In genomic region chr16:58481931-58482330, GRCh38 we compare ENCODE assay signal across 17 cellular contexts. TPM values are rescaled to one million over a fixed set of nuclear protein-coding genes. Genes with fewer than 3 reads are reported as not detected.
DNase-seq lines count a peak whose midpoint lies in the region; ATAC-seq and TF ChIP-seq lines count a peak whose summit lies in the region.
"Had no signal": no experiment of that assay in that cellular context is flagged by ENCODE, and none has a peak within 500 bp of the region (broad histone marks: within the 10 kb centered on the region; RNA-seq: fewer than 3 reads in every experiment).

No MANE protein-coding gene starts in this region.

- WGBS in SK-N-SH (ENCODE audit: low lambda C conversion rate), result 61% methylated on average over 4 of the region's 8 CpGs
- 52 to 67% (median 58%) methylated on average over 4 to 8 of the region's 8 CpGs for WGBS in adrenal gland, 4 donors

- H3K9me2 ChIP-seq in SK-N-SH, result no peaks in the 10 kb centered on the region

- no peak overlapping the region for H3K4me3 ChIP-seq in SK-N-SH (ENCODE audit: low read depth in 2 of 2, low read length in 1 of 2)
- H3K4me3 ChIP-seq in adrenal gland, result no peak overlapping the region

- H3K9me3 Mint-ChIP-seq in stimulated activated memory B cell treated with anti-CD40 and anti-IgM and Interleukin-4, amounts not matched to agents 10 μg/mL and 1 μg/mL and 100 μg/mL, for 72 hours, result no peaks in the 10 kb centered on the region
- H3K9me3 Mint-ChIP-seq: CD8-positive, alpha-beta T cell had no signal

- no peaks in the 10 kb centered on the region for H4K20me1 ChIP-seq in SK-N-SH (ENCODE audit: insufficient read depth)

- H3F3A ChIP-seq in SK-N-SH (replicated peaks; ENCODE audit: insufficient read depth), result no peaks in the 10 kb centered on the region

- ATAC-seq in SK-N-SH treated with all-trans-retinoic acid at 6 μM for 48 hours, result peak; percentile 37
- peak; percentile 38 for ATAC-seq in stimulated activated memory B cell treated with anti-CD40 and anti-IgM and Interleukin-4, amounts not matched to agents 10 μg/mL and 1 μg/mL and 100 μg/mL, for 72 hours
- ATAC-seq: CD8-positive, alpha-beta T cell had no signal

- no peak for TF ChIP-seq POLR2A in adrenal gland (IDR thresholded peaks at IDR 0.05)

- H3K36me3 Mint-ChIP-seq in stimulated activated memory B cell treated with anti-CD40 and anti-IgM and Interleukin-4, amounts not matched to agents 10 μg/mL and 1 μg/mL and 100 μg/mL, for 72 hours, result no peaks in the 10 kb centered on the region
- H3K36me3 Mint-ChIP-seq: CD8-positive, alpha-beta T cell had no signal

- no peaks in the 10 kb centered on the region for H3K27me3 ChIP-seq in SK-N-SH (ENCODE audit: insufficient read depth)
- H3K27me3 ChIP-seq in adrenal gland, result no peaks in the 10 kb centered on the region

- H3K27ac ChIP-seq in SK-N-SH (ENCODE audit: low read depth in 2 of 2, low read length in 1 of 2), result no peak overlapping the region
- peak overlapping the region in 2 of 5 donors; percentile 62 to 72 for H3K27ac ChIP-seq in adrenal gland
- H3K27ac ChIP-seq: 22Rv1, RWPE1 had no signal

- no peaks in the 10 kb centered on the region for H3K9me3 ChIP-seq in SK-N-SH
- H3K9me3 ChIP-seq in adrenal gland (replicated peaks in 1 of 3), result no peaks in the 10 kb centered on the region

- no peak overlapping the region for H3K27ac Mint-ChIP-seq in stimulated activated memory B cell treated with anti-CD40 and anti-IgM and Interleukin-4, amounts not matched to agents 10 μg/mL and 1 μg/mL and 100 μg/mL, for 72 hours
- H3K27ac Mint-ChIP-seq: CD8-positive, alpha-beta T cell had no signal

- H3K9ac ChIP-seq in SK-N-SH, result no peak overlapping the region

- no peaks in the 10 kb centered on the region for H3K4me1 Mint-ChIP-seq in stimulated activated memory B cell treated with anti-CD40 and anti-IgM and Interleukin-4, amounts not matched to agents 10 μg/mL and 1 μg/mL and 100 μg/mL, for 72 hours

- CTCF ChIA-PET in SK-N-SH (lab: Yijun Ruan, JAX), result interaction anchor here (1.7 kb wide), 1 partner anchor 145 kb away, joined by 6 read pairs; no protein-coding TSS in a partner anchor

- peaks cover 17% of the 10 kb centered on the region for H3K27me3 Mint-ChIP-seq in stimulated activated memory B cell treated with anti-CD40 and anti-IgM and Interleukin-4, amounts not matched to agents 10 μg/mL and 1 μg/mL and 100 μg/mL, for 72 hours

- DNase-seq in SK-N-SH, result no peak
- peak in 5 of 7 donors; percentile 51 to 76 (median 65) for DNase-seq in adrenal gland
- peak; percentile 69 for DNase-seq in islet precursor cell
- no peak for DNase-seq in effector CD4-positive, alpha-beta T cell
- DNase-seq in NCI-H2171 treated with DMSO at 0.1 percent for 48 hours (lab: John Stamatoyannopoulos, UW), result no peak
- DNase-seq in GF-D8 (lab: John Stamatoyannopoulos, UW), result no peak
- DNase-seq: CD8-positive, alpha-beta T cell; DND-41; H7; Karpas-422; NCI-H1930; NCI-H2171; NCI-H510A had no signal

- H3K79me2 ChIP-seq in SK-N-SH (ENCODE audit: insufficient read depth), result no peaks in the 10 kb centered on the region

- intact Hi-C loops in adrenal gland (cut with DNase I), result no loop called here

- POLR2A ChIA-PET in SK-N-SH (lab: Yijun Ruan, JAX), result no interaction called here

- no peak overlapping the region for H2AFZ ChIP-seq in SK-N-SH (ENCODE audit: low read depth)

- H3K36me3 ChIP-seq in SK-N-SH (replicated peaks in 1 of 2; ENCODE audit: control insufficient read depth in 1 of 2, insufficient read depth in 2 of 2, low read length in 1 of 2) (no peaks in the 10 kb centered on the region), adrenal gland (replicated peaks in 1 of 2) (no peaks in the 10 kb centered on the region)

- TF ChIP-seq CTCF in SK-N-SH (IDR thresholded peaks at IDR 0.05) (no peak), adrenal gland (IDR thresholded peaks at IDR 0.05) (no peak)

- H3K4me2 ChIP-seq in SK-N-SH, result no peak overlapping the region

- no peak for TF ChIP-seq EP300 in SK-N-SH (IDR thresholded peaks at IDR 0.05; ENCODE audit: borderline replicate concordance in 1 of 2, low read depth in 1 of 2, low read length in 1 of 2)

- H3K4me1 ChIP-seq in SK-N-SH (ENCODE audit: control insufficient read depth in 1 of 2, insufficient read depth in 2 of 2, low read depth in 1 of 2, low read length in 1 of 2) (peaks cover 0 to 5% of the 10 kb centered on the region in 2 experiments; a peak in 1 of 4 replicates), adrenal gland (replicated peaks in 1 of 2) (peaks cover 14 to 27% of the 10 kb centered on the region in 2 donors)

- no peak for TF ChIP-seq RAD21 in SK-N-SH (IDR thresholded peaks at IDR 0.05; ENCODE audit: low read length)

- no peak overlapping the region for H3K4me3 Mint-ChIP-seq in stimulated activated memory B cell treated with anti-CD40 and anti-IgM and Interleukin-4, amounts not matched to agents 10 μg/mL and 1 μg/mL and 100 μg/mL, for 72 hours
- H3K4me3 Mint-ChIP-seq: CD8-positive, alpha-beta T cell had no signal

TF ChIP-seq in SK-N-SH treated with all-trans-retinoic acid at 6 μM for 48 hours, 23 proteins besides CTCF, POLR2A, EP300 and RAD21 (continues in another document):
- TF ChIP-seq ISL1 (CRISPR knock-in tag; IDR thresholded peaks at IDR 0.05) (no peak), ARNTL (CRISPR knock-in tag; IDR thresholded peaks at IDR 0.05; ENCODE audit: borderline replicate concordance, low read depth) (no peak), CSDC2 (CRISPR knock-in tag; IDR thresholded peaks at IDR 0.05) (no peak), SNAI2 (CRISPR knock-in tag; IDR thresholded peaks at IDR 0.05) (no peak), TOX (CRISPR knock-in tag; IDR thresholded peaks at IDR 0.05; ENCODE audit: borderline replicate concordance) (no peak), CSRNP3 (CRISPR knock-in tag; IDR thresholded peaks at IDR 0.05) (no peak), ESRRG (CRISPR knock-in tag; IDR thresholded peaks at IDR 0.05) (no peak), ZFP30 (CRISPR knock-in tag; IDR thresholded peaks at IDR 0.05) (no peak), TCF4 (CRISPR knock-in tag; IDR thresholded peaks at IDR 0.05; ENCODE audit: borderline replicate concordance) (no peak), ZFP3 (CRISPR knock-in tag; IDR thresholded peaks at IDR 0.05) (no peak)

TF ChIP-seq in SK-N-SH, 30 proteins besides CTCF, POLR2A, EP300 and RAD21 (continues in another document):
- no peak for TF ChIP-seq FOXJ3 (CRISPR knock-in tag; IDR thresholded peaks at IDR 0.05)
- no peak for TF ChIP-seq ELF1 (IDR thresholded peaks at IDR 0.05)
- TF ChIP-seq USF1 (IDR thresholded peaks at IDR 0.05; ENCODE audit: borderline replicate concordance, low read depth), result no peak
- TF ChIP-seq MEF2A (IDR thresholded peaks at IDR 0.05; ENCODE audit: borderline replicate concordance, low read depth), result no peak
- TF ChIP-seq ZBTB33 (IDR thresholded peaks at IDR 0.05; ENCODE audit: borderline replicate concordance, low read depth), result no peak
- TF ChIP-seq PBX3 (IDR thresholded peaks at IDR 0.05), result no peak

RNA-seq across cellular contexts. Expression of gene NDRG4, which starts 18.0 kb away (rescaled TPM):
- polyA plus RNA-seq in SK-N-SH (2012; rRNA removed) (46.2 and 52.0 TPM in 2 replicates), adrenal gland (100 to 1,000 TPM; 139 to 339 (median 176) TPM)
- 18.9 and 28.9 TPM in 2 replicates for polyA plus RNA-seq in SK-N-SH (2012; cell fraction: cytosol; rRNA removed)
- polyA plus RNA-seq in SK-N-SH (2012; cell fraction: nucleus; rRNA removed), result 127 and 159 TPM in 2 replicates
- 100 to 1,000 TPM; 194 to 952 (median 387) TPM for total RNA-seq in adrenal gland
- total RNA-seq: CD8-positive, alpha-beta T cell had no signal

RNA-seq across cellular contexts. Expression of gene SETD6, which starts 33.4 kb away (rescaled TPM):
- polyA plus RNA-seq in SK-N-SH (2012; rRNA removed) (17.2 and 22.2 TPM in 2 replicates), adrenal gland (10 to 100 TPM; 17.9 to 40.7 (median 24.8) TPM)
- polyA plus RNA-seq in SK-N-SH (2012; cell fraction: cytosol; rRNA removed), result 8.7 and 9.0 TPM in 2 replicates
- polyA plus RNA-seq in SK-N-SH (2012; cell fraction: nucleus; rRNA removed), result 107 and 134 TPM in 2 replicates
- total RNA-seq in adrenal gland, result 10 to 100 TPM; 14.4 to 53.8 (median 25.5) TPM

Comparison
In these comparisons a context has a peak if more than half of its experiments do, and no peak if none do; other contexts are left out.
1. DNase-seq: peak in adrenal gland (5 of 7) and islet precursor cell (single experiment); none in SK-N-SH (single experiment), effector CD4-positive, alpha-beta T cell (single experiment), NCI-H2171 treated with DMSO at 0.1 percent for 48 hours (single experiment) and GF-D8 (single experiment).